Comparison of ENCODE assay signal across 16 cellular contexts in the genomic region with DNA sequence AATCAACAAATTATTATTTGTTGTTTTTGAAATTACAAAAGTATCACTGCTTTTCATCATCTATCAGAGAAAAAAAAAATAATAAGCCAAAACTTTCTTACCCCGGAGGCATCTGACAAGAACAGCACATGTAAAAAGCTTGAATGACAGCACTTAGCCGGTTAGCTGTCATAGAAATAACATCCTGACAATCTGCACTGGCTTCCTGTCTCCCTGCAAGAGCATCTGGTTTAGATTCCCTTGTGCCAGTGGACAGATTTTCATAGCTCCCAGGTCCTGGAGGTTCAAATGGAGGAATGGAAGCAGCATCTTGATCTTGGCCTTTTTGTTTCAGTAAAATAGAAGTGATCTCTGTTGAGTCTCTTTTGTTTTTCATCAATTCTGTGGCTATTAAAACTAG.
A peak's percentile ranks its signal among the peaks of the same experiment; 100 is the strongest.
DNase-seq lines count a peak whose midpoint lies in the region; ATAC-seq and TF ChIP-seq lines count a peak whose summit lies in the region.
"Had no signal": no experiment of that assay in that cellular context is flagged by ENCODE, and none has a peak within 500 bp of the region (broad histone marks: within the 10 kb centered on the region; RNA-seq: fewer than 3 reads in every experiment).

No MANE protein-coding gene starts in this region.

- H3K79me1 ChIP-seq in mesendoderm (ENCODE audit: low read length) = no peaks in the 10 kb centered on the region

- H3K56ac ChIP-seq in mesendoderm (ENCODE audit: low read length) = no peak overlapping the region

- no CpG with 5 or more reads among the region's 2 CpGs for WGBS in mesendoderm (ENCODE audit: extremely low coverage, insufficient coverage, low lambda C conversion rate)
- 56% methylated on average over 2 of the region's 2 CpGs for WGBS in aorta, 2 donors

- intact Hi-C loops in aorta (cut with DNase I) = no loop called here

- no peak overlapping the region for H4K5ac ChIP-seq in mesendoderm (ENCODE audit: low read length)

- H3K23ac ChIP-seq in mesendoderm (ENCODE audit: low read length) = no peak overlapping the region

- H3K4ac ChIP-seq in mesendoderm (ENCODE audit: low read depth, low read length) = no peak overlapping the region

- H3K27ac ChIP-seq in brain microvascular endothelial cell = no peak overlapping the region
- H3K27ac ChIP-seq in mesendoderm (ENCODE audit: low read depth, low read length) = no peak overlapping the region
- H3K27ac ChIP-seq in aorta (ENCODE audit: low read depth in 1 of 2, low read length in 2 of 2) = no peak overlapping the region
- H3K27ac ChIP-seq: gastrocnemius medialis, upper lobe of left lung had no signal

- TF ChIP-seq CTCF in brain microvascular endothelial cell (IDR thresholded peaks at IDR 0.05; ENCODE audit: low read depth, low read length, missing control alignments) = no peak

- H3K4me3 ChIP-seq in brain microvascular endothelial cell (ENCODE audit: low read depth, low read length) = no peak overlapping the region
- H3K4me3 ChIP-seq in mesendoderm (ENCODE audit: low read length) = no peak overlapping the region
- no peak overlapping the region for H3K4me3 ChIP-seq in aorta (ENCODE audit: low read length in 2 of 2)
- H3K4me3 ChIP-seq: gastrocnemius medialis, upper lobe of left lung had no signal

- no peak overlapping the region for H2BK5ac ChIP-seq in mesendoderm (ENCODE audit: low read length)

- no peak overlapping the region for H3K18ac ChIP-seq in mesendoderm (ENCODE audit: low read length)

- H3K4me2 ChIP-seq in mesendoderm (ENCODE audit: low read length) = no peak overlapping the region

- H3K27me3 ChIP-seq in brain microvascular endothelial cell (replicated peaks) (no peaks in the 10 kb centered on the region), mesendoderm (ENCODE audit: insufficient read depth, low read length, poor library complexity) (no peaks in the 10 kb centered on the region), aorta (ENCODE audit: control insufficient read depth in 1 of 2, insufficient read depth in 2 of 2, low read length in 1 of 2) (no peaks in the 10 kb centered on the region)
- H3K27me3 ChIP-seq: gastrocnemius medialis, upper lobe of left lung had no signal

- no peaks in the 10 kb centered on the region for H3K9me3 ChIP-seq in aorta (ENCODE audit: control insufficient read depth, low read length)
- H3K9me3 ChIP-seq: gastrocnemius medialis, upper lobe of left lung had no signal

- no peak overlapping the region for H3K9ac ChIP-seq in mesendoderm (ENCODE audit: low read length)

- ATAC-seq in HG03457 (IDR thresholded peaks at IDR 0.05; ENCODE audit: unreplicated experiment) (no peak), aorta (ENCODE audit: low FRiP score) (no peak)
- ATAC-seq: activated CD8-positive, alpha-beta T cell treated with anti-CD3 and anti-CD28 coated beads for 36 hours; gastrocnemius medialis; stimulated activated naive B cell treated with anti-CD40 and anti-IgM and Interleukin-4, amounts not matched to agents 10 μg/mL and 1 μg/mL and 100 μg/mL, for 72 hours had no signal

- no peak overlapping the region for H2AK5ac ChIP-seq in mesendoderm (ENCODE audit: low read length)

- in situ Hi-C loops in brain microvascular endothelial cell (cut with HindIII; ENCODE audit: low pct_ligation_motif_present, low sequenced_read_pairs) = no loop called here

- no peak overlapping the region for H2BK15ac ChIP-seq in mesendoderm (replicated peaks; ENCODE audit: low read depth)

- H3K4me1 ChIP-seq in mesendoderm (ENCODE audit: control insufficient read depth, low read depth, low read length) = no peaks in the 10 kb centered on the region
- H3K4me1 ChIP-seq in aorta (ENCODE audit: control insufficient read depth in 1 of 2, insufficient read depth in 2 of 2, low read length in 2 of 2) = no peaks in the 10 kb centered on the region
- H3K4me1 ChIP-seq: gastrocnemius medialis had no signal

- DNase-seq in AG20443 (ENCODE audit: low spot score) (peak; percentile 14), HT1080 (ENCODE audit: low read depth) (peak; percentile 61), brain microvascular endothelial cell (peak; percentile 60), hepatic stellate cell (ENCODE audit: low spot score) (peak; percentile 16), cortex of kidney (lab: John Stamatoyannopoulos, UW) (no peak), mesendoderm (no peak), aorta (no peak)
- DNase-seq: activated CD8-positive, alpha-beta T cell treated with anti-CD3 and anti-CD28 coated beads for 36 hours; gastrocnemius medialis; Karpas-422; NCI-H446 treated with DMSO at 0.1 percent for 48 hours; nucleus accumbens; small intestine; stimulated activated naive B cell treated with anti-CD40 and anti-IgM and Interleukin-4, amounts not matched to agents 10 μg/mL and 1 μg/mL and 100 μg/mL, for 72 hours; upper lobe of left lung had no signal

- H4K8ac ChIP-seq in mesendoderm (ENCODE audit: low read depth, low read length) = no peak overlapping the region

- no peak overlapping the region for H2BK120ac ChIP-seq in mesendoderm (ENCODE audit: low read depth, low read length)

- H3K79me2 ChIP-seq in mesendoderm (ENCODE audit: control insufficient read depth, insufficient read depth, low read length) = no peaks in the 10 kb centered on the region

- H3K36me3 ChIP-seq in brain microvascular endothelial cell (replicated peaks) (no peaks in the 10 kb centered on the region), mesendoderm (ENCODE audit: control insufficient read depth, insufficient read depth, low read length) (no peaks in the 10 kb centered on the region), aorta (ENCODE audit: control insufficient read depth in 1 of 2, insufficient read depth in 2 of 2, low read length in 1 of 2) (no peaks in the 10 kb centered on the region)

Comparison
In these comparisons a context has a peak if more than half of its experiments do, and no peak if none do; other contexts are left out.
1. DNase-seq: peak in AG20443 (single experiment), HT1080 (single experiment), brain microvascular endothelial cell (single experiment) and hepatic stellate cell (single experiment); none in cortex of kidney (single experiment), mesendoderm (single experiment) and aorta (0 of 2).